Comparison of ENCODE assay signal across 10 cellular contexts in the genomic region with DNA sequence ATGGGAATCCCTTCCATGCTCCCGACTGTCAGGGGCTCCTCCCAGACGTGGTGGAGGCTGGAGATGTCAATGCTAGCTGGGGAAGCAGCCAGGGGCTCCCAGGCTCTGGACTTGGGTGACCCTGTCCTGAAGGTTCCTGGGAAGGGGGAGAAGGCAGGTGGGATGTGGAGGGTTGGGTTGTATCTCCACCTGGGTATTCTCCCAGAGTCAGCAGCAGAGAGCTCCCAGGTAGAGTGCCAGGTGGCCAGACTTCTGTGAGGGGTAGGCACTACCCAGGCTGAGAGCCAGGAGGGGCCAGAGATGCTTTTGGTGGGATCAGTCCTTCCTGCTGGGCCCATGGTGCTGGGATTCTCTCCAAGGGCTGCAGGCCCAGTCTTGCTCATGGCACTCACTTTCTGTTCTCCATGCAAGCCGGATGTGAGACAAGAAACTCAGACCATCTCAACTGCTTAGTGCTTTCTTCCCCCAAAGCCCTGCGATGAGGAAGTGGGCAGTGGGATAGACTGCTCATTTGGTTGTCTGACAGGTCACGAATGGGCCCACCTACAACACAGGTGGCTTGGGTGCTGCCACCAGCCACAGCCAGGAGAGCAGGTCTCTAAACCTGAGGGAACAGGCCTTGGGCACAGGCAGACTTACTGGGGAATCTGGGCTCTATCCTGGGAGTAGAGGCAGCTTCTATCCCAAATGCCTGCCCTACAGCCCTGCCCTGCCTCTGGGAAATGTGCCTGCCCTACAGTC. TPM values are rescaled to one million over a fixed set of nuclear protein-coding genes. Genes with fewer than 3 reads are reported as not detected.
DNase-seq lines count a peak whose midpoint lies in the region; ATAC-seq, FAIRE-seq and TF ChIP-seq lines count a peak whose summit lies in the region.
"Had no signal": no experiment of that assay in that cellular context is flagged by ENCODE, and none has a peak within 500 bp of the region (broad histone marks: within the 10 kb centered on the region; RNA-seq: fewer than 3 reads in every experiment).

No MANE protein-coding gene starts in this region.

- TF ChIP-seq POLR2A in K562 (conservative IDR thresholded peaks at IDR 0.05) = no peak

- intact Hi-C loops in K562 (cut with micrococcal nuclease) = loop anchor here (10.0 kb wide), 1 partner anchor 97 kb away; no protein-coding TSS in a partner anchor
- intact Hi-C loops in activated T-helper 1 cell treated with anti-CD3 and anti-CD28 coated beads, Interleukin-12 subunit alpha, Interleukin-12 subunit beta, Interleukin-2, Interleukin-4 antibody, amounts not matched to agents 30 ng/mL and 10 ng/mL and 1 ng/mL, durations not matched to agents 14 hours and 24 hours and 36 hours (cut with micrococcal nuclease) = loop anchor here (5.0 kb wide), 1 partner anchor 99 kb away; no protein-coding TSS in a partner anchor

- TF ChIP-seq RAD21 in K562 (CRISPR knock-in tag; conservative IDR thresholded peaks at IDR 0.05 in 1 of 2, IDR thresholded peaks at IDR 0.05 in 1 of 2) = no peak

- ATAC-seq in GM19395 (IDR thresholded peaks at IDR 0.05; ENCODE audit: unreplicated experiment) = peak; percentile 84
- peak; percentile 76 for ATAC-seq in HG03095 (IDR thresholded peaks at IDR 0.05; ENCODE audit: unreplicated experiment)
- no peak for ATAC-seq in K562
- no peak for ATAC-seq in HG02763 (IDR thresholded peaks at IDR 0.05; ENCODE audit: unreplicated experiment)

- H3K27ac Mint-ChIP-seq in immature natural killer cell = peak overlapping the region in 1 of 6 donors; percentile 2
- no peak overlapping the region for H3K27ac Mint-ChIP-seq in activated T-helper 1 cell treated with anti-CD3 and anti-CD28 coated beads, Interleukin-12 subunit alpha, Interleukin-12 subunit beta, Interleukin-2, Interleukin-4 antibody, amounts not matched to agents 30 ng/mL and 10 ng/mL and 1 ng/mL, durations not matched to agents 14 hours and 24 hours and 36 hours

- peak overlapping the region; percentile 32 for H3K4me2 ChIP-seq in DOHH2 (ENCODE audit: low read length)
- H3K4me2 ChIP-seq in K562 (ENCODE audit: insufficient read depth, low read length) = no peak overlapping the region

- in situ Hi-C loops in K562 (cut with MboI) = no loop called here

- H3K4me1 ChIP-seq in DOHH2 (ENCODE audit: control insufficient read depth, low read length) = peaks cover 17% of the 10 kb centered on the region
- H3K4me1 ChIP-seq in K562 (replicated peaks in 1 of 2; ENCODE audit: control insufficient read depth in 2 of 2, insufficient read depth in 2 of 2, low read length in 2 of 2) = peaks cover 3 to 4% of the 10 kb centered on the region in 2 experiments; a peak in 4 of 5 replicates

- peaks cover 0 to 6% of the 10 kb centered on the region in 2 donors for H3K4me1 Mint-ChIP-seq in immature natural killer cell
- no peaks in the 10 kb centered on the region for H3K4me1 Mint-ChIP-seq in activated T-helper 1 cell treated with anti-CD3 and anti-CD28 coated beads, Interleukin-12 subunit alpha, Interleukin-12 subunit beta, Interleukin-2, Interleukin-4 antibody, amounts not matched to agents 30 ng/mL and 10 ng/mL and 1 ng/mL, durations not matched to agents 14 hours and 24 hours and 36 hours (ENCODE audit: low read depth)

- peaks cover 5% of the 10 kb centered on the region for H3F3A ChIP-seq in DOHH2 (ENCODE audit: control insufficient read depth, insufficient read depth)

- no peaks in the 10 kb centered on the region for H3K36me3 Mint-ChIP-seq in immature natural killer cell
- H3K36me3 Mint-ChIP-seq in activated T-helper 1 cell treated with anti-CD3 and anti-CD28 coated beads, Interleukin-12 subunit alpha, Interleukin-12 subunit beta, Interleukin-2, Interleukin-4 antibody, amounts not matched to agents 30 ng/mL and 10 ng/mL and 1 ng/mL, durations not matched to agents 14 hours and 24 hours and 36 hours (ENCODE audit: low read depth) = no peaks in the 10 kb centered on the region

- H4K20me1 ChIP-seq in DOHH2 (ENCODE audit: control insufficient read depth, insufficient read depth, low read depth, low read length) (no peaks in the 10 kb centered on the region), K562 (replicated peaks; ENCODE audit: control insufficient read depth, insufficient read depth, low read length) (peaks cover 11% of the 10 kb centered on the region; the same call in 1 of the 2 replicates)

- H3K27me3 ChIP-seq in DOHH2 (ENCODE audit: control insufficient read depth, low read length) (no peaks in the 10 kb centered on the region), K562 (ENCODE audit: control insufficient read depth in 2 of 2, insufficient read depth in 2 of 2, low read length in 2 of 2) (peaks cover 0 to 11% of the 10 kb centered on the region in 2 experiments; a peak in 2 of 5 replicates)

- no peak overlapping the region for H3K4me3 Mint-ChIP-seq in immature natural killer cell
- H3K4me3 Mint-ChIP-seq in activated T-helper 1 cell treated with anti-CD3 and anti-CD28 coated beads, Interleukin-12 subunit alpha, Interleukin-12 subunit beta, Interleukin-2, Interleukin-4 antibody, amounts not matched to agents 30 ng/mL and 10 ng/mL and 1 ng/mL, durations not matched to agents 14 hours and 24 hours and 36 hours = no peak overlapping the region

- peaks cover 8% of the 10 kb centered on the region for H3K9me1 ChIP-seq in K562 (ENCODE audit: control insufficient read depth, insufficient read depth, low read length)

- no peak overlapping the region for H3K9ac ChIP-seq in K562 (ENCODE audit: insufficient read depth in 1 of 2, low read depth in 2 of 2, low read length in 2 of 2)

- no peaks in the 10 kb centered on the region for H3K9me2 ChIP-seq in DOHH2 (replicated peaks; ENCODE audit: control insufficient read depth, low read length)

- TF ChIP-seq EP300 in K562 (IDR thresholded peaks at IDR 0.05; ENCODE audit: low read length) = no peak

- POLR2A ChIA-PET in K562 (lab: Yijun Ruan, JAX) = interaction anchor here (2.8 kb wide), 1 partner anchor 10 kb away, joined by 12 read pairs; no protein-coding TSS in a partner anchor

- CTCF ChIA-PET in K562 (lab: Yijun Ruan, JAX; ENCODE audit: low intra/inter-chr PET ratio) = no interaction called here

- H3K27me3 Mint-ChIP-seq in immature natural killer cell (ENCODE audit: low read depth in 3 of 3) = peaks cover 0 to 4% (median 3%) of the 10 kb centered on the region in 3 donors
- no peaks in the 10 kb centered on the region for H3K27me3 Mint-ChIP-seq in activated T-helper 1 cell treated with anti-CD3 and anti-CD28 coated beads, Interleukin-12 subunit alpha, Interleukin-12 subunit beta, Interleukin-2, Interleukin-4 antibody, amounts not matched to agents 30 ng/mL and 10 ng/mL and 1 ng/mL, durations not matched to agents 14 hours and 24 hours and 36 hours (ENCODE audit: insufficient read depth)

- WGBS in K562 (ENCODE audit: insufficient coverage, low coverage, missing lambda C conversion rate) = 20% methylated on average over 5 of the region's 5 CpGs

- DNase-seq in K562 (ENCODE audit: extremely low read depth in 1 of 4, low spot score in 3 of 4) (no peak), COLO829 (ENCODE audit: low spot score) (no peak), immature natural killer cell (no peak)
- DNase-seq in activated T-helper 1 cell treated with anti-CD3 and anti-CD28 coated beads, Interleukin-12 subunit alpha, Interleukin-12 subunit beta, Interleukin-2, Interleukin-4 antibody, amounts not matched to agents 30 ng/mL and 10 ng/mL and 1 ng/mL, durations not matched to agents 14 hours and 24 hours and 36 hours (ENCODE audit: low spot score) = no peak
- DNase-seq: effector memory CD4-positive, alpha-beta T cell had no signal

- no peak overlapping the region for H2AFZ ChIP-seq in K562 (ENCODE audit: low read depth, low read length)

- TF ChIP-seq CTCF in DOHH2 (IDR thresholded peaks at IDR 0.05; ENCODE audit: low read depth, low read length, poor library complexity, severe bottlenecking) = no peak
- no peak for TF ChIP-seq CTCF in K562 (IDR thresholded peaks at IDR 0.05 in 2 of 3, conservative IDR thresholded peaks at IDR 0.05 in 1 of 3; ENCODE audit: insufficient read depth in 2 of 3, low read depth in 1 of 3, low read length in 3 of 3)

- H3K4me3 ChIP-seq in DOHH2 (ENCODE audit: low read length) = peak overlapping the region; percentile 4; the same call in 1 of the 2 replicates
- H3K4me3 ChIP-seq in K562 = no peak overlapping the region

- H3K9me3 ChIP-seq in DOHH2 (ENCODE audit: control insufficient read depth, insufficient read depth, low read length) = no peaks in the 10 kb centered on the region
- H3K9me3 ChIP-seq in K562 (replicated peaks; ENCODE audit: control insufficient read depth, insufficient read depth, low read depth, low read length) = no peaks in the 10 kb centered on the region

- H3K79me2 ChIP-seq in DOHH2 (ENCODE audit: control insufficient read depth, low read length) (no peaks in the 10 kb centered on the region), K562 (ENCODE audit: control insufficient read depth, insufficient read depth, low read length) (no peaks in the 10 kb centered on the region)

- no peaks in the 10 kb centered on the region for H3K9me3 Mint-ChIP-seq in immature natural killer cell
- H3K9me3 Mint-ChIP-seq in activated T-helper 1 cell treated with anti-CD3 and anti-CD28 coated beads, Interleukin-12 subunit alpha, Interleukin-12 subunit beta, Interleukin-2, Interleukin-4 antibody, amounts not matched to agents 30 ng/mL and 10 ng/mL and 1 ng/mL, durations not matched to agents 14 hours and 24 hours and 36 hours = no peaks in the 10 kb centered on the region

- H3K27ac ChIP-seq in DOHH2 (ENCODE audit: low read depth, low read length) (peak overlapping the region; percentile 14), K562 (ENCODE audit: extremely low read depth, low read depth, low read length) (no peak overlapping the region)

- no TSS peak for BruUV-seq in K562 (replicated peaks; lab: Mats Ljungman, UMichigan)

- H3K36me3 ChIP-seq in DOHH2 (ENCODE audit: control insufficient read depth, low read length) (peaks cover 3% of the 10 kb centered on the region; the same call in 1 of the 2 replicates), K562 (ENCODE audit: control insufficient read depth, insufficient read depth, low read length) (no peaks in the 10 kb centered on the region)

- no peak for FAIRE-seq in K562 (lab: Jason Lieb, UNC)
- FAIRE-seq: G401.6 had no signal

RNA-seq across cellular contexts. Expression of a gene that starts 52.5 kb away (rescaled TPM):
- 0.23 TPM in 1 of 2 replicates, not detected in the other for total RNA-seq in K562 (2011; cell fraction: chromatin; rRNA removed; ENCODE audit: low replicate concordance)
- 0.26 and 0.50 TPM in 2 replicates for total RNA-seq in K562 (2011; cell fraction: nucleolus; rRNA removed)
- total RNA-seq in K562 (2011; cell fraction: nucleoplasm; rRNA removed) = not detected in 2 replicates
- total RNA-seq in K562 (2014; rRNA removed) = 0.09 and 0.16 TPM in 2 replicates
- not detected in 2 replicates for total RNA-seq in K562 (2014; rRNA removed; fragmentation: Illumina TruSeq; extraction: Trizol)
- 0.04 TPM in 2 replicates for total RNA-seq in K562 (2015; rRNA removed; fragmentation: Illumina TruSeq; extraction: Trizol)
- 0.29 TPM in 1 of 2 replicates, not detected in the other for total RNA-seq in K562 (2021)
- 0.04 and 0.12 TPM in 2 replicates for polyA plus RNA-seq in K562 (2011; rRNA removed)
- 0.04 and 0.13 TPM in 2 replicates for polyA plus RNA-seq in K562 (2011; cell fraction: cytosol; rRNA removed)
- polyA plus RNA-seq in K562 (2011; cell fraction: nucleus; rRNA removed) = 0.10 and 0.18 TPM in 2 replicates
- polyA plus RNA-seq in K562 (2012) = 0.09 and 0.18 TPM in 2 replicates
- 0.07 and 0.10 TPM in 2 replicates for polyA plus RNA-seq in K562 (2014; fragmentation: Illumina TruSeq; extraction: Trizol)
- not detected for polyA plus RNA-seq in K562 (2014; fragmentation: Nextera tagmentation; extraction: Ambion mirVana)
- polyA plus RNA-seq in K562 (2014; rRNA removed) = 0.05 and 0.08 TPM in 2 replicates
- polyA minus RNA-seq in K562 (2011; rRNA and poly(A)+ RNA removed) = not detected in 2 replicates
- polyA minus RNA-seq in K562 (2011; cell fraction: cytosol; rRNA and poly(A)+ RNA removed) = not detected in 2 replicates
- not detected in 2 replicates for polyA minus RNA-seq in K562 (2011; cell fraction: nucleus; rRNA and poly(A)+ RNA removed)
- polyA plus RNA-seq in immature natural killer cell = not detected
- total RNA-seq in activated T-helper 1 cell treated with anti-CD3 and anti-CD28 coated beads, Interleukin-12 subunit alpha, Interleukin-12 subunit beta, Interleukin-2, Interleukin-4 antibody, amounts not matched to agents 30 ng/mL and 10 ng/mL and 1 ng/mL, durations not matched to agents 14 hours and 24 hours and 36 hours = 0.47 and 0.76 TPM in 2 replicates

Comparison
In these comparisons a context has a peak if more than half of its experiments do, and no peak if none do; other contexts are left out.
1. ATAC-seq: peak in GM19395 (single experiment) and HG03095 (single experiment); none in K562 (single experiment) and HG02763 (single experiment).